Comparison of ENCODE assay signal across 8 cellular contexts in the genomic region with DNA sequence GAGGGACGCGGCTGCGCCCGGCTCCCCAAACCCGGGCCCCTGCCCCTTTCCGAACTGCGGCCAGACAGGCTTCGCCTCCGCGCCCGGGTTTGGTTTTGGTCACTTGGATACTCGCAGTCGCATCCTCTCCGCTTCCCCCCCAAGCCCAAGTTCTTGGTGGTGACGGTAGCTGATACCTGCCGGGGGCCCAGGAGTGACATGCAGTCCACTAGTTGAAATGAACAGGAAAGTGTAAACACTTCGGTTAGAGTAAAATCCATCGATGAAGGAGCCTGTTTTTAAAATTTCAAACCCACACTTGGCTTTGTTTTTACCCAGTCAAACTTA. TPM values are rescaled to one million over a fixed set of nuclear protein-coding genes. Genes with fewer than 3 reads are reported as not detected.
DNase-seq lines count a peak whose midpoint lies in the region; ATAC-seq and TF ChIP-seq lines count a peak whose summit lies in the region.

No MANE protein-coding gene starts in this region.

- H3K4me1 ChIP-seq in KMS-11 (ENCODE audit: low read depth, poor library complexity, severe bottlenecking): peaks cover 35% of the 10 kb centered on the region
- H3K4me1 ChIP-seq in mononuclear cell (ENCODE audit: insufficient read depth, low read length): peaks cover 9% of the 10 kb centered on the region
- peaks cover 10% of the 10 kb centered on the region for H3K4me1 ChIP-seq in upper lobe of right lung

- H3K79me2 ChIP-seq in KMS-11 (ENCODE audit: insufficient read depth, low read depth): peaks cover 32% of the 10 kb centered on the region; the same call in 1 of the 2 replicates

- H3K9me3 ChIP-seq in mononuclear cell (ENCODE audit: low read depth, low read length) (no peaks in the 10 kb centered on the region), upper lobe of right lung (no peaks in the 10 kb centered on the region)

- peak overlapping the region; percentile 100 for H2AFZ ChIP-seq in KMS-11 (ENCODE audit: low read depth)

- H3K4me2 ChIP-seq in KMS-11: peak overlapping the region; percentile 77

- ATAC-seq in upper lobe of right lung: no peak
- ATAC-seq in HG02885 (IDR thresholded peaks at IDR 0.05; ENCODE audit: poor library complexity, unreplicated experiment): no peak

- no peak for TF ChIP-seq CTCF in KMS-11 (conservative IDR thresholded peaks at IDR 0.05; ENCODE audit: low read depth, low read length)
- TF ChIP-seq CTCF in upper lobe of right lung (IDR thresholded peaks at IDR 0.05): no peak

- H3K9ac ChIP-seq in KMS-11: peak overlapping the region; percentile 98

- DNase-seq in activated T-cell treated with anti-CD3 and anti-CD28 coated beads for 24 hours (ENCODE audit: low read depth): peak; percentile 5
- DNase-seq in activated T-cell treated with anti-CD3 and anti-CD28 coated beads for 4 hours: no peak
- DNase-seq in cerebellar cortex (ENCODE audit: low spot score): peak; percentile 59
- no peak for DNase-seq in upper lobe of right lung
- DNase-seq in AG08395 (ENCODE audit: low spot score): no peak

- no peaks in the 10 kb centered on the region for H3K27me3 ChIP-seq in KMS-11 (ENCODE audit: insufficient read depth, low read depth)
- H3K27me3 ChIP-seq in mononuclear cell (ENCODE audit: insufficient read depth, low read length): no peaks in the 10 kb centered on the region
- H3K27me3 ChIP-seq in upper lobe of right lung: no peaks in the 10 kb centered on the region

- H3K4me3 ChIP-seq in KMS-11 (IDR thresholded peaks at IDR 0.05; ENCODE audit: insufficient read depth, low read depth, low read length) (no peak overlapping the region), mononuclear cell (ENCODE audit: low read length) (peak overlapping the region; percentile 56), upper lobe of right lung (peak overlapping the region; percentile 76)

- H3K36me3 ChIP-seq in KMS-11 (ENCODE audit: insufficient read depth) (no peaks in the 10 kb centered on the region), upper lobe of right lung (no peaks in the 10 kb centered on the region)

- H4K20me1 ChIP-seq in KMS-11 (ENCODE audit: insufficient read depth): no peaks in the 10 kb centered on the region

- H3K27ac ChIP-seq in KMS-11 (peak overlapping the region; percentile 81), upper lobe of right lung (peak overlapping the region; percentile 86)

- intact Hi-C loops in upper lobe of right lung (cut with DNase I): no loop called here

RNA-seq across cellular contexts. Expression of gene CNTLN, which starts 0.7 kb away (rescaled TPM):
- total RNA-seq in mononuclear cell: 4.7 TPM
- 7.4 TPM for total RNA-seq in upper lobe of right lung

Comparison
In these comparisons a context has a peak if more than half of its experiments do, and no peak if none do; other contexts are left out.
1. DNase-seq: peak in activated T-cell treated with anti-CD3 and anti-CD28 coated beads for 24 hours (single experiment) and cerebellar cortex (single experiment); none in activated T-cell treated with anti-CD3 and anti-CD28 coated beads for 4 hours (single experiment), upper lobe of right lung (single experiment) and AG08395 (single experiment).